ENCODE assay signal across 18 cellular contexts in genomic region chr2:66058675-66059074, GRCh38.
DNase-seq lines count a peak whose midpoint lies in the region; ATAC-seq, FAIRE-seq and TF ChIP-seq lines count a peak whose summit lies in the region.
"Had no signal": no experiment of that assay in that cellular context is flagged by ENCODE, and none has a peak within 500 bp of the region (broad histone marks: within the 10 kb centered on the region; RNA-seq: fewer than 3 reads in every experiment).

No MANE protein-coding gene starts in this region.

- no peaks in the 10 kb centered on the region for H3K9me3 ChIP-seq in HepG2 (ENCODE audit: low read length)
- H3K9me3 ChIP-seq in right lobe of liver: no peaks in the 10 kb centered on the region
- H3K9me3 ChIP-seq in mucosa of descending colon: no peaks in the 10 kb centered on the region
- H3K9me3 ChIP-seq: BLaER1 treated with 17β-estradiol and CSF1 and Interleukin-3, amounts not matched to agents 10 nM and 100 nM; HAP-1 had no signal

- H3K9me3 Mint-ChIP-seq in WTC11: no peaks in the 10 kb centered on the region
- H3K9me3 Mint-ChIP-seq: CD8-positive, alpha-beta T cell had no signal

- TF ChIP-seq CTCF in HepG2 (CRISPR knock-in tag; IDR thresholded peaks at IDR 0.05): no peak
- no peak for TF ChIP-seq CTCF in right lobe of liver (IDR thresholded peaks at IDR 0.05)
- TF ChIP-seq CTCF in WTC11 (IDR thresholded peaks at IDR 0.05): no peak
- no peak for TF ChIP-seq CTCF in mucosa of descending colon (IDR thresholded peaks at IDR 0.05)
- TF ChIP-seq CTCF in GM20000 (IDR thresholded peaks at IDR 0.05; ENCODE audit: extremely low read depth, missing control alignments): no peak

- intact Hi-C loops in HepG2 (cut with micrococcal nuclease; ENCODE audit: unreplicated experiment): no loop called here
- intact Hi-C loops in right lobe of liver (cut with DNase I): no loop called here
- intact Hi-C loops in mucosa of descending colon (cut with DNase I, micrococcal nuclease): no loop called here

- POLR2A ChIA-PET in HepG2 (lab: Yijun Ruan, JAX): no interaction called here
- POLR2A ChIA-PET in WTC11 (lab: Charles Lee): no interaction called here

- no peak overlapping the region for H3K4me2 ChIP-seq in HepG2 (ENCODE audit: low read depth, low read length)
- no peak overlapping the region for H3K4me2 ChIP-seq in mesendoderm (ENCODE audit: low read length)
- H3K4me2 ChIP-seq: BLaER1 treated with 17β-estradiol and CSF1 and Interleukin-3, amounts not matched to agents 10 nM and 100 nM had no signal

- H4K5ac ChIP-seq in mesendoderm (ENCODE audit: low read length): no peak overlapping the region

- H3K79me2 ChIP-seq in HepG2 (ENCODE audit: insufficient read depth, low read length) (no peaks in the 10 kb centered on the region), mesendoderm (ENCODE audit: control insufficient read depth, insufficient read depth, low read length) (no peaks in the 10 kb centered on the region)

- WGBS in HepG2 (ENCODE audit: low lambda C conversion rate): 20% methylated on average over 4 of the region's 4 CpGs
- 74% methylated on average over 2 of the region's 4 CpGs for WGBS in right lobe of liver (ENCODE audit: insufficient coverage, low coverage, low lambda C conversion rate, missing lambda C conversion rate)
- no CpG with 5 or more reads among the region's 4 CpGs for WGBS in mesendoderm (ENCODE audit: extremely low coverage, insufficient coverage, low lambda C conversion rate)

- no peaks in the 10 kb centered on the region for H3K36me3 Mint-ChIP-seq in WTC11
- H3K36me3 Mint-ChIP-seq: CD8-positive, alpha-beta T cell had no signal

- H3K27ac Mint-ChIP-seq in WTC11: no peak overlapping the region
- H3K27ac Mint-ChIP-seq: B cell; CD8-positive, alpha-beta T cell had no signal

- H3K27ac ChIP-seq in HepG2 (ENCODE audit: extremely low read length, insufficient read depth, low read length): no peak overlapping the region
- H3K27ac ChIP-seq in right lobe of liver: no peak overlapping the region
- no peak overlapping the region for H3K27ac ChIP-seq in mesendoderm (ENCODE audit: low read depth, low read length)
- H3K27ac ChIP-seq: BLaER1 treated with 17β-estradiol and CSF1 and Interleukin-3, amounts not matched to agents 10 nM and 100 nM had no signal

- H3K56ac ChIP-seq in mesendoderm (ENCODE audit: low read length): no peak overlapping the region

- FAIRE-seq in HepG2 (lab: Jason Lieb, UNC): no peak
- FAIRE-seq: GM12878, GM19239 had no signal

- no peaks in the 10 kb centered on the region for H3K27me3 ChIP-seq in HepG2 (ENCODE audit: control insufficient read depth in 1 of 2, insufficient read depth in 2 of 2, low read length in 2 of 2)
- no peaks in the 10 kb centered on the region for H3K27me3 ChIP-seq in right lobe of liver
- H3K27me3 ChIP-seq in mesendoderm (ENCODE audit: insufficient read depth, low read length, poor library complexity): no peaks in the 10 kb centered on the region
- H3K27me3 ChIP-seq: BLaER1 treated with 17β-estradiol and CSF1 and Interleukin-3, amounts not matched to agents 10 nM and 100 nM had no signal

- no peaks in the 10 kb centered on the region for H3K27me3 Mint-ChIP-seq in WTC11 (ENCODE audit: low read depth)

- no peak overlapping the region for H2AFZ ChIP-seq in HepG2 (ENCODE audit: low read length)

- H2BK15ac ChIP-seq in mesendoderm (replicated peaks; ENCODE audit: low read depth): no peak overlapping the region

- H3K9ac ChIP-seq in HepG2 (ENCODE audit: insufficient read depth, low read depth, low read length) (no peak overlapping the region), mesendoderm (ENCODE audit: low read length) (no peak overlapping the region)
- H3K9ac ChIP-seq: BLaER1 treated with 17β-estradiol and CSF1 and Interleukin-3, amounts not matched to agents 10 nM and 100 nM had no signal

- H3K23ac ChIP-seq in mesendoderm (ENCODE audit: low read length): no peak overlapping the region

- DNase-seq in HepG2 (ENCODE audit: low spot score): no peak
- no peak for DNase-seq in right lobe of liver
- DNase-seq in WTC11 (ENCODE audit: low spot score): no peak
- DNase-seq in mesendoderm: peak; percentile 13
- no peak for DNase-seq in mucosa of descending colon
- DNase-seq in GM20000 (ENCODE audit: low spot score): no peak
- DNase-seq in DMS53 treated with DMSO at 0.1 percent for 48 hours (lab: John Stamatoyannopoulos, UW; ENCODE audit: unreplicated experiment): no peak
- DNase-seq: 8988T; Calu3; CD8-positive, alpha-beta T cell; DND-41; EL; GOT3 had no signal

- in situ Hi-C loops in HepG2 (cut with HindIII; ENCODE audit: extremely low pct_ligation_motif_present, low pct_unique_long_range_greater_than_20kb): no loop called here

- ATAC-seq in HepG2 (peak; percentile 76), right lobe of liver (no peak), WTC11 (peak; percentile 30; the same call in 1 of the 2 replicates), mucosa of descending colon (no peak)
- ATAC-seq: CD8-positive, alpha-beta T cell; GM12878 had no signal

- H3K4me1 ChIP-seq in HepG2 (ENCODE audit: insufficient read depth, low read length) (no peaks in the 10 kb centered on the region), right lobe of liver (peaks cover 0 to 5% (median 2%) of the 10 kb centered on the region in 4 donors), mesendoderm (ENCODE audit: control insufficient read depth, low read depth, low read length) (no peaks in the 10 kb centered on the region), mucosa of descending colon (ENCODE audit: low read depth) (no peaks in the 10 kb centered on the region)
- H3K4me1 ChIP-seq: BLaER1 treated with 17β-estradiol and CSF1 and Interleukin-3, amounts not matched to agents 10 nM and 100 nM; HAP-1 had no signal

- no peak for TF ChIP-seq EP300 in HepG2 (IDR thresholded peaks at IDR 0.05; ENCODE audit: low read depth in 2 of 2, low read length in 2 of 2)
- no peak for TF ChIP-seq EP300 in HepG2 (CRISPR knock-in tag; IDR thresholded peaks at IDR 0.05; ENCODE audit: borderline replicate concordance)

- H3K4me3 ChIP-seq in HepG2 (replicated peaks in 1 of 3; ENCODE audit: insufficient read depth in 1 of 3, low read depth in 2 of 3, low read length in 3 of 3) (no peak overlapping the region), right lobe of liver (no peak overlapping the region), mesendoderm (ENCODE audit: low read length) (no peak overlapping the region), mucosa of descending colon (no peak overlapping the region)
- H3K4me3 ChIP-seq: BLaER1 treated with 17β-estradiol and CSF1 and Interleukin-3, amounts not matched to agents 10 nM and 100 nM; GM12878; HAP-1 had no signal

- H2BK5ac ChIP-seq in mesendoderm (ENCODE audit: low read length): no peak overlapping the region

- peaks cover 7% of the 10 kb centered on the region for H3K4me1 Mint-ChIP-seq in WTC11
- H3K4me1 Mint-ChIP-seq: B cell had no signal

- H2AK5ac ChIP-seq in mesendoderm (ENCODE audit: low read length): no peak overlapping the region

- no peak overlapping the region for H3K4ac ChIP-seq in mesendoderm (ENCODE audit: low read depth, low read length)

- H4K20me1 ChIP-seq in HepG2 (ENCODE audit: insufficient read depth, low read length): no peaks in the 10 kb centered on the region
- H4K20me1 ChIP-seq: BLaER1 treated with 17β-estradiol and CSF1 and Interleukin-3, amounts not matched to agents 10 nM and 100 nM had no signal

- no peak overlapping the region for H2BK120ac ChIP-seq in mesendoderm (ENCODE audit: low read depth, low read length)

- TF ChIP-seq POLR2A in HepG2 (IDR thresholded peaks at IDR 0.05; ENCODE audit: insufficient read depth in 1 of 2, low read depth in 2 of 2, low read length in 2 of 2) (no peak), right lobe of liver (IDR thresholded peaks at IDR 0.05) (no peak)

- no peaks in the 10 kb centered on the region for H3K36me3 ChIP-seq in HepG2 (replicated peaks in 1 of 2; ENCODE audit: control insufficient read depth in 1 of 2, insufficient read depth in 2 of 2, low read length in 2 of 2)
- H3K36me3 ChIP-seq in right lobe of liver: no peaks in the 10 kb centered on the region
- no peaks in the 10 kb centered on the region for H3K36me3 ChIP-seq in mesendoderm (ENCODE audit: control insufficient read depth, insufficient read depth, low read length)
- H3K36me3 ChIP-seq in mucosa of descending colon (ENCODE audit: low read depth): no peaks in the 10 kb centered on the region
- H3K36me3 ChIP-seq: BLaER1 treated with 17β-estradiol and CSF1 and Interleukin-3, amounts not matched to agents 10 nM and 100 nM; HAP-1 had no signal

- CTCF ChIA-PET in HepG2 (lab: Yijun Ruan, JAX; ENCODE audit: low intra/inter-chr PET ratio, low total read pairs): no interaction called here
- CTCF ChIA-PET in WTC11 (lab: Charles Lee): interaction anchor here (0.8 to 1.0 kb wide), 2 partner anchors 26 to 37 kb away, joined by 3 read pairs; no protein-coding TSS in a partner anchor

- H4K8ac ChIP-seq in mesendoderm (ENCODE audit: low read depth, low read length): no peak overlapping the region

- H3K4me3 Mint-ChIP-seq in WTC11: no peak overlapping the region
- H3K4me3 Mint-ChIP-seq: B cell; CD8-positive, alpha-beta T cell had no signal

- H3K79me1 ChIP-seq in mesendoderm (ENCODE audit: low read length): no peaks in the 10 kb centered on the region

- BruUV-seq in HepG2 (replicated peaks; lab: Mats Ljungman, UMichigan): no TSS peak

- no peak for TF ChIP-seq RAD21 in HepG2 (CRISPR knock-in tag; IDR thresholded peaks at IDR 0.05)

- no peak overlapping the region for H3K18ac ChIP-seq in mesendoderm (ENCODE audit: low read length)

TF ChIP-seq in HepG2, 621 proteins besides CTCF, POLR2A, EP300 and RAD21:
- TF ChIP-seq TCF7 (IDR thresholded peaks at IDR 0.05; ENCODE audit: low read depth): no peak
TF ChIP-seq in HepG2: peak in this region for 0.

TF ChIP-seq in WTC11, 78 proteins besides CTCF, POLR2A, EP300 and RAD21 (continues in another document):
- no peak for TF ChIP-seq ZNF671 (CRISPR knock-in tag; IDR thresholded peaks at IDR 0.05)
- no peak for TF ChIP-seq MXD4 (CRISPR knock-in tag; IDR thresholded peaks at IDR 0.05; ENCODE audit: borderline replicate concordance)
- TF ChIP-seq ZNF425 (CRISPR knock-in tag; conservative IDR thresholded peaks at IDR 0.05): no peak

Comparison
In these comparisons a context has a peak if more than half of its experiments do, and no peak if none do; other contexts are left out.
1. ATAC-seq: peak in HepG2 (single experiment) and WTC11 (single experiment); none in right lobe of liver (0 of 4) and mucosa of descending colon (single experiment).